8 cellular contexts compared by ENCODE assay signal in the genomic region with DNA sequence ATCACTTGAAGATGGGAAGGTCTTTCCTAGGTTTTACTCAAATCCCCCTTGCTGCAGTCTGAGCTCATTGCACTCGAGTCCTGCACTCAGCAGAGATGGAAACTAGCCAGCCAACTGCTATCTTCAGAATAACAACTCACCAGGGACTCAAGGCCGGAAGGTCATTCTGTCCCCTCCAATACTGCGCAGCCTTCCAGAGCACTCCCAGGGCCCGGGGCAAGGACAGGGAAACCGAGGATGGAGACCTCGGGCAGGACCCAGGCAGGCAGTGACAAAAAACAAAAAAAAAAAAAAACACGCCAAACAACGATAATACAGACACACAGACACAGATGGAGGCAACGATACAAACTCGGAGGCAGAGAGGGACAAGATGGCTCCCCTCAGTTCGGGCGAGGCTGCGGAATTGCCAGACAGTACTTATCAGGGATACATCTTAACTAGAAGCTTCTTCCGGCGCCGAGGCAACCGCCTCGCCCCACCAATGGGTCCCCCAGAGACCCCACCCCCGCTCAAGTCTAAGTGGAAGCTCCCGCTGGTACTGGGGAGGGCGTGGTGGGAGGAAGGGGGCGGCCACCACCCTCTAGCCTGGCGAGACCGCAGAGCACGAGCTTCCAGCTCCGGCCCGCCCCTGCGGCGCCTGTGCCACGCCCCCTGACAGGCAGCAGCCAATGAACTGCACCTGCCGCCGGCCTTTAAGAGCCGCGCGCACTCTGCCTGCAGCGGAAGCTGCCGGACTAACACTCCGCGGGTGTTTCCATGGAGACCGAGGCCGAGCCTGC. TPM values are rescaled to one million over a fixed set of nuclear protein-coding genes. Genes with fewer than 3 reads are reported as not detected.
DNase-seq lines count a peak whose midpoint lies in the region; ATAC-seq and TF ChIP-seq lines count a peak whose summit lies in the region.

No MANE protein-coding gene starts in this region.

- TF ChIP-seq POLR2A in GM19099 (IDR thresholded peaks at IDR 0.05; ENCODE audit: extremely low read depth, insufficient read length, low read depth): peak; percentile 51

- peak; percentile 94 for ATAC-seq in HG03378 (IDR thresholded peaks at IDR 0.05; ENCODE audit: unreplicated experiment)

- peak; percentile 27 for TF ChIP-seq CTCF in kidney epithelial cell (IDR thresholded peaks at IDR 0.05; ENCODE audit: insufficient read depth, low read length, poor library complexity, severe bottlenecking)

- no peaks in the 10 kb centered on the region for H3K36me3 ChIP-seq in kidney epithelial cell (ENCODE audit: control insufficient read depth, insufficient read depth, low read length)

- H3K4me3 ChIP-seq in kidney epithelial cell (ENCODE audit: low read depth, low read length): peak overlapping the region; percentile 63

- DNase-seq in Ammon's horn (ENCODE audit: low spot score) (peak; percentile 99), NCI-H446 treated with DMSO at 0.1 percent for 48 hours (lab: John Stamatoyannopoulos, UW) (peak; percentile 94), cerebellum (ENCODE audit: low spot score) (peak; percentile 99), kidney epithelial cell (ENCODE audit: low read depth) (peak; percentile 96)
- DNase-seq in activated CD4-positive, CD25-positive, alpha-beta regulatory T cell treated with anti-CD3 and anti-CD28 coated beads, Interleukin-2, amount 50 U/mL, for 72 hours: peak; percentile 96
- DNase-seq in stimulated activated CD4-positive, alpha-beta T cell treated with anti-CD3 and anti-CD28 coated beads, Interleukin-15, amount 100 ng/mL, for 24 hours: peak; percentile 99

- H3K27me3 ChIP-seq in kidney epithelial cell (ENCODE audit: control insufficient read depth, insufficient read depth, low read length): peaks cover 8% of the 10 kb centered on the region

RNA-seq across cellular contexts. Expression of a gene that starts 7.0 kb away (rescaled TPM):
- total RNA-seq in cerebellum: 31.5 TPM
- total RNA-seq in kidney epithelial cell: 2.0 and 2.5 TPM in 2 replicates

RNA-seq across cellular contexts. Expression of a gene that starts 17.5 kb away (rescaled TPM):
- total RNA-seq in cerebellum (199 TPM), kidney epithelial cell (34.8 and 46.8 TPM in 2 replicates)

Comparison
In these comparisons a context has a peak if more than half of its experiments do, and no peak if none do; other contexts are left out.
1. Peak in every context shown above with its lines: DNase-seq, ATAC-seq and H3K4me3 ChIP-seq.